In genomic region chr2:23669413-23670244, GRCh38 we compare ENCODE assay signal across 10 cellular contexts.
DNase-seq lines count a peak whose midpoint lies in the region; ATAC-seq and TF ChIP-seq lines count a peak whose summit lies in the region.
"Had no signal": no experiment of that assay in that cellular context is flagged by ENCODE, and none has a peak within 500 bp of the region (broad histone marks: within the 10 kb centered on the region; RNA-seq: fewer than 3 reads in every experiment).

No MANE protein-coding gene starts in this region.

- H3K27me3 ChIP-seq in esophagus (ENCODE audit: control insufficient read depth in 1 of 2, insufficient read depth in 2 of 2, low read length in 2 of 2) (no peaks in the 10 kb centered on the region), lung (ENCODE audit: control insufficient read depth, insufficient read depth) (no peaks in the 10 kb centered on the region)

- POLR2A ChIA-PET in activated CD4-positive, alpha-beta memory T cell treated with anti-CD3 and anti-CD28 coated beads for 36 hours (lab: Charles Lee) = no interaction called here

- no peaks in the 10 kb centered on the region for H3K36me3 Mint-ChIP-seq in activated CD4-positive, alpha-beta memory T cell treated with anti-CD3 and anti-CD28 coated beads for 36 hours
- H3K36me3 Mint-ChIP-seq: activated naive CD4-positive, alpha-beta T cell treated with anti-CD3 and anti-CD28 coated beads, Interleukin-2, amount 50 U/mL, for 24 hours; T-cell had no signal

- CTCF ChIA-PET in activated CD4-positive, alpha-beta memory T cell treated with anti-CD3 and anti-CD28 coated beads for 36 hours (lab: Charles Lee) = no interaction called here

- no peaks in the 10 kb centered on the region for H3K27me3 Mint-ChIP-seq in activated CD4-positive, alpha-beta memory T cell treated with anti-CD3 and anti-CD28 coated beads for 36 hours
- H3K27me3 Mint-ChIP-seq: activated naive CD4-positive, alpha-beta T cell treated with anti-CD3 and anti-CD28 coated beads, Interleukin-2, amount 50 U/mL, for 24 hours had no signal

- no peaks in the 10 kb centered on the region for H3K9me3 Mint-ChIP-seq in activated CD4-positive, alpha-beta memory T cell treated with anti-CD3 and anti-CD28 coated beads for 36 hours
- H3K9me3 Mint-ChIP-seq: activated naive CD4-positive, alpha-beta T cell treated with anti-CD3 and anti-CD28 coated beads, Interleukin-2, amount 50 U/mL, for 24 hours; T-cell had no signal

- peaks cover 0 to 4% of the 10 kb centered on the region in 2 donors for H3K9me3 ChIP-seq in esophagus (ENCODE audit: control insufficient read depth in 2 of 2, insufficient read depth in 1 of 2, low read depth in 1 of 2, low read length in 1 of 2)
- H3K9me3 ChIP-seq in lung (ENCODE audit: control insufficient read depth in 2 of 2, insufficient read depth in 1 of 2, low read length in 1 of 2) = no peaks in the 10 kb centered on the region

- H3K4me3 ChIP-seq in esophagus (ENCODE audit: low read depth in 1 of 2, low read length in 2 of 2) = no peak overlapping the region
- no peak overlapping the region for H3K4me3 ChIP-seq in lung

- ATAC-seq in lung (ENCODE audit: insufficient read depth, low FRiP score) = peak; percentile 44
- ATAC-seq in GM19463 (IDR thresholded peaks at IDR 0.05; ENCODE audit: unreplicated experiment) = no peak
- ATAC-seq: T-cell had no signal

- H3K4me1 Mint-ChIP-seq in activated CD4-positive, alpha-beta memory T cell treated with anti-CD3 and anti-CD28 coated beads for 36 hours (ENCODE audit: low read depth) = no peaks in the 10 kb centered on the region
- H3K4me1 Mint-ChIP-seq: activated naive CD4-positive, alpha-beta T cell treated with anti-CD3 and anti-CD28 coated beads, Interleukin-2, amount 50 U/mL, for 24 hours had no signal

- intact Hi-C loops in activated CD4-positive, alpha-beta memory T cell treated with anti-CD3 and anti-CD28 coated beads for 36 hours (cut with micrococcal nuclease) = no loop called here

- WGBS in esophagus, 2 donors = 49 to 54% methylated on average over 21 to 22 of the region's 22 CpGs
- 73 to 86% methylated on average over 22 of the region's 22 CpGs for WGBS in lung, 2 donors

- H3K4me3 Mint-ChIP-seq in activated CD4-positive, alpha-beta memory T cell treated with anti-CD3 and anti-CD28 coated beads for 36 hours = no peak overlapping the region
- H3K4me3 Mint-ChIP-seq: activated naive CD4-positive, alpha-beta T cell treated with anti-CD3 and anti-CD28 coated beads, Interleukin-2, amount 50 U/mL, for 24 hours; T-cell had no signal

- TF ChIP-seq CTCF in lung (IDR thresholded peaks at IDR 0.05; ENCODE audit: control extremely low read depth, extremely low read depth) = no peak

- peaks cover 7 to 21% of the 10 kb centered on the region in 2 donors for H3K4me1 ChIP-seq in esophagus (ENCODE audit: control insufficient read depth in 2 of 2, insufficient read depth in 2 of 2, low read length in 1 of 2)
- peaks cover 0 to 5% of the 10 kb centered on the region in 2 donors for H3K4me1 ChIP-seq in lung (ENCODE audit: control insufficient read depth in 2 of 2, insufficient read depth in 2 of 2, low read length in 2 of 2)

- DNase-seq in NCI-H2196 treated with DMSO at 0.1 percent for 48 hours (lab: John Stamatoyannopoulos, UW; ENCODE audit: unreplicated experiment) (peak; percentile 75), lung (ENCODE audit: low spot score) (peak; percentile 60), ureter (ENCODE audit: low spot score) (peak; percentile 92), NCI-H1930 (lab: John Stamatoyannopoulos, UW) (no peak)
- no peak for DNase-seq in activated CD4-positive, alpha-beta memory T cell treated with anti-CD3 and anti-CD28 coated beads for 36 hours
- DNase-seq: stimulated activated CD4-positive, alpha-beta T cell treated with anti-CD3 and anti-CD28 coated beads, Interleukin-15, amount 100 ng/mL, for 24 hours; T-cell had no signal

- H3K27ac ChIP-seq in esophagus (ENCODE audit: low read depth in 2 of 2, low read length in 1 of 2) (peak overlapping the region; percentile 57 to 59), lung (ENCODE audit: low read depth in 1 of 2, low read length in 1 of 2) (no peak overlapping the region)

- no peaks in the 10 kb centered on the region for H3K36me3 ChIP-seq in esophagus (ENCODE audit: control insufficient read depth in 2 of 2, insufficient read depth in 2 of 2, low read length in 1 of 2)
- H3K36me3 ChIP-seq in lung (ENCODE audit: control insufficient read depth in 2 of 2, insufficient read depth in 2 of 2, low read length in 2 of 2) = no peaks in the 10 kb centered on the region

- no peak overlapping the region for H3K27ac Mint-ChIP-seq in activated CD4-positive, alpha-beta memory T cell treated with anti-CD3 and anti-CD28 coated beads for 36 hours
- H3K27ac Mint-ChIP-seq: activated naive CD4-positive, alpha-beta T cell treated with anti-CD3 and anti-CD28 coated beads, Interleukin-2, amount 50 U/mL, for 24 hours; T-cell had no signal

Comparison
In these comparisons a context has a peak if more than half of its experiments do, and no peak if none do; other contexts are left out.
1. DNase-seq: peak in NCI-H2196 treated with DMSO at 0.1 percent for 48 hours (single experiment), lung (single experiment) and ureter (single experiment); none in NCI-H1930 (0 of 2) and activated CD4-positive, alpha-beta memory T cell treated with anti-CD3 and anti-CD28 coated beads for 36 hours (single experiment).
2. H3K27ac ChIP-seq: peak in esophagus (2 of 2); none in lung (0 of 2).